ENCODE assay signal across 13 cellular contexts in the genomic region with DNA sequence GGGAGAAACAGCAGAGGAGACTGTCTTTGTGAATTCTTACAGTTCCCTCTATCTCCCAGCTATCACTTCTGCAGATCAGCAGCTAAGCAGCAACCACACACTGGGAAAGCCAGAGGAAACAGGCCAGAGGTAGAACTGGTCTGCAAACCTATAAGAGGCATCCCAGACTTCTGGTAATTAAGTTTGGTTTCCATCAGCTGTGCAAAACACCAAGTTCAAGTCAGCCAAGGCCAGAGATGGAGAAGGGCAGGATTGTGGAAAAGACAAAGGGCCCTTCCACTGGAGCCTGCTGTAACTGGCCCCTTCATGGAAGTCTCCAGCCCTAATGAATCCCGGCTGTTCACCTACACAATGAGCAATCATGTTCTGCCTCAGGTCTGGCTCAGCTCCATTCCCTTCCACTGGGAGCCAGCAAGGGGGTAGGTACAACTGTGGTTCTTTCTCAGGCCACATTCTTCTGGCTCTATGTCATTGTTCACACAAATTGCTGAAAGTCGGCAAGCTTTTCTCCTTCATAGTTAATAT. TPM values are rescaled to one million over a fixed set of nuclear protein-coding genes. Genes with fewer than 3 reads are reported as not detected.
DNase-seq lines count a peak whose midpoint lies in the region; ATAC-seq, FAIRE-seq and TF ChIP-seq lines count a peak whose summit lies in the region.
"Had no signal": no experiment of that assay in that cellular context is flagged by ENCODE, and none has a peak within 500 bp of the region (broad histone marks: within the 10 kb centered on the region; RNA-seq: fewer than 3 reads in every experiment).

No MANE protein-coding gene starts in this region.

- peak overlapping the region in 1 of 4 donors; percentile 47 for H3K27ac ChIP-seq in pancreas

- intact Hi-C loops in pancreas (cut with DNase I) (no loop called here), left colon (cut with DNase I, micrococcal nuclease) (no loop called here)

- H3K36me3 ChIP-seq in pancreas, result no peaks in the 10 kb centered on the region

- no peaks in the 10 kb centered on the region for H3K4me1 ChIP-seq in pancreas

- H3K27me3 ChIP-seq in pancreas, result no peaks in the 10 kb centered on the region

- DNase-seq in Daoy (ENCODE audit: low read depth) (peak; percentile 85), RPMI7951 (ENCODE audit: low read depth) (peak; percentile 91), fibroblast of mammary gland (ENCODE audit: low read depth) (peak; percentile 98), pancreas (peak in 1 of 6 donors; percentile 14), left colon (no peak), NCI-H82 (lab: John Stamatoyannopoulos, UW) (no peak), SW480 (ENCODE audit: low spot score) (no peak)
- no peak for DNase-seq in activated CD4-positive, alpha-beta T cell treated with anti-CD3 and anti-CD28 coated beads for 48 hours
- DNase-seq: activated CD4-positive, CD25-positive, alpha-beta regulatory T cell treated with anti-CD3 and anti-CD28 coated beads, Interleukin-2, amount 50 U/mL, for 72 hours; effector CD4-positive, alpha-beta T cell; NCI-H1417 treated with DMSO at 0.1 percent for 48 hours; RPMI8226 had no signal

- TF ChIP-seq CTCF in fibroblast of mammary gland (conservative IDR thresholded peaks at IDR 0.05; ENCODE audit: control insufficient read depth, insufficient read depth, low read depth, low read length) (no peak), pancreas (IDR thresholded peaks at IDR 0.05) (no peak)

- ATAC-seq in pancreas, result peak in 3 of 4 donors; percentile 55 to 75 (median 69)
- ATAC-seq in left colon, result no peak

- no peaks in the 10 kb centered on the region for H3K9me3 ChIP-seq in pancreas

- no peak for FAIRE-seq in pancreas (lab: Jason Lieb, UNC)
- FAIRE-seq: islet of Langerhans had no signal

- H3K4me3 ChIP-seq in fibroblast of mammary gland (ENCODE audit: control insufficient read depth, low read depth, low read length) (no peak overlapping the region), pancreas (no peak overlapping the region)

- WGBS in pancreas, 2 donors, result 45 to 48% methylated on average over 2 of the region's 2 CpGs

RNA-seq across cellular contexts. Expression of gene PAMR1, which starts 4.6 kb away (rescaled TPM):
- 0.17 and 0.33 TPM in 2 replicates for total RNA-seq in Daoy (2014; rRNA removed; shearing (Covaris generic))
- under 0.01 and 0.24 TPM in 2 replicates for total RNA-seq in RPMI7951 (2014; rRNA removed; shearing (Covaris generic))
- total RNA-seq in pancreas (1 to 10 TPM in 4 of 6 donors, under 1 TPM in 2; 0.81 to 4.8 (median 1.9) TPM), left colon (1 to 10 TPM; 3.8 to 8.0 TPM)
- 1 to 10 TPM in 1 of 2 donors, under 1 TPM in 1; 0.42 to 1.3 TPM for polyA plus RNA-seq in pancreas

Comparison
In these comparisons a context has a peak if more than half of its experiments do, and no peak if none do; other contexts are left out.
1. DNase-seq: peak in Daoy (single experiment), RPMI7951 (single experiment) and fibroblast of mammary gland (single experiment); none in left colon (0 of 2), NCI-H82 (single experiment), activated CD4-positive, alpha-beta T cell treated with anti-CD3 and anti-CD28 coated beads for 48 hours (single experiment) and SW480 (single experiment).